Comparison of ENCODE assay signal across 8 cellular contexts in the genomic region with DNA sequence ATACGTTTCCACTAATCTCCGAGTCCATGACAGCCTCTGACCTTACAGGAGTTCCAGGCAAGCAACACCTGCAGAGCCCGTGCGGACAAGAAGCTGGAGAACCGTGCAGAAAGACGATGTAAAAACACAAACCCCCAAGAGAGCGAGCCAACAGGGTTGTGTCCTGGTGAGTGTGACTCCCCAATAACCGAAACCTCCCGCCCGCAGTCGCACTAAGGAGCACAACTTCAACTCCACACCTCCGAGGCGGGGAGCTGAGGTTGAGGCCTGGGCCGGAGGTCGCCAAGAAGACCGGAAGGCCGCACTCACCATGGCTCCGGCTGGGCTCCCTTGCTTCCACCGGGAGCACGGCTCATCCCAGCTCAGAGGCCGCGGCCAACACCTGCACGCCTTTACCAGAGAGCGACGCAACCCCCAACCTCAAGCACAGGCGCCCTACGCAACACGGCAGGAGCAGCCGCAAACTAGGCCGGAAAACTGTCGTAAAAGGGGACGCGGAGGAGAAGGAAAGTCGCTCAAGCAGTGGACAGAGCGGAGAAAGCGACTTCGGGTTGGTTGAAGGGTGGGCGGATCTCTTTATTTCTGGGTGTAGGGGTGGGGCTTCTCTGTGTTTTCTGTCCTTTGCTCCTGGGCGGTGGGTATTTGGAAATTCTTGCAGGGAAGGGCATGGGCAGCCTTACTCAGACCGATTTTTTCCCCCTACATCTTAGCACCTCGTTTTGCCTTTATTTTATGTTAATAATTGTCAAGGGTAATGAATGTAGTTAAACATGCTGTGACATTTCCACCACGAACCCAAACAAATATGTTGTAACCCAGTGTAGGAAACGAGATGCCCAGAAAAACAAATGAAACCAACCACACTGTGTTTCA. TPM values are rescaled to one million over a fixed set of nuclear protein-coding genes. Genes with fewer than 3 reads are reported as not detected.
DNase-seq lines count a peak whose midpoint lies in the region; ATAC-seq and TF ChIP-seq lines count a peak whose summit lies in the region.

A gene (minus strand): TSS at position 446 of the 873 bp plus-strand sequence. CDS start 134 bp downstream, at position 312.

- peaks cover 3% of the 10 kb centered on the region for H3K27me3 Mint-ChIP-seq in CD8-positive, alpha-beta T cell (ENCODE audit: low read depth)

- H3K4me1 Mint-ChIP-seq in CD8-positive, alpha-beta T cell (ENCODE audit: low read depth) = peaks cover 51% of the 10 kb centered on the region

- H3K4me3 ChIP-seq in CD8-positive, alpha-beta T cell (ENCODE audit: low read depth, low read length) = peak within 1 kb of the TSS; percentile 74
- H3K4me3 ChIP-seq in lower lobe of right lung = peak within 1 kb of the TSS; percentile 85

- H3K27ac Mint-ChIP-seq in CD8-positive, alpha-beta T cell = peak within 1 kb of the TSS; percentile 97

- no peaks in the 10 kb centered on the region for H3K9me3 ChIP-seq in CD8-positive, alpha-beta T cell (ENCODE audit: low read length)
- no peaks in the 10 kb centered on the region for H3K9me3 ChIP-seq in lower lobe of right lung

- no peak for TF ChIP-seq CTCF in CD8-positive, alpha-beta T cell (IDR thresholded peaks at IDR 0.05)
- no peak for TF ChIP-seq CTCF in lower lobe of right lung (IDR thresholded peaks at IDR 0.05)

- H3K4me1 ChIP-seq in CD8-positive, alpha-beta T cell (ENCODE audit: insufficient read depth, low read length) = peaks cover 11% of the 10 kb centered on the region
- peaks cover 21% of the 10 kb centered on the region for H3K4me1 ChIP-seq in lower lobe of right lung

- H3K9me3 Mint-ChIP-seq in CD8-positive, alpha-beta T cell = no peaks in the 10 kb centered on the region

- CTCF ChIA-PET in CD8-positive, alpha-beta T cell (lab: Charles Lee) = interaction anchor here (0.9 kb wide), 1 partner anchor 14 kb away, joined by 3 read pairs; no protein-coding TSS in a partner anchor

- H3K36me3 Mint-ChIP-seq in CD8-positive, alpha-beta T cell = peaks cover 44% of the 10 kb centered on the region

- POLR2A ChIA-PET in CD8-positive, alpha-beta T cell (lab: Charles Lee) = interaction anchor here (0.7 to 1.4 kb wide), 9 partner anchors 9 to 388 kb away, joined by 3 to 7 read pairs (median 3); a partner anchor contains a TSS

- H3K27ac ChIP-seq in CD8-positive, alpha-beta T cell (ENCODE audit: low read depth, low read length) = peak within 1 kb of the TSS; percentile 74
- H3K27ac ChIP-seq in lower lobe of right lung = peak within 1 kb of the TSS; percentile 88

- peak; percentile 95 for ATAC-seq in CD8-positive, alpha-beta T cell
- ATAC-seq in GM19467 (IDR thresholded peaks at IDR 0.05; ENCODE audit: unreplicated experiment) = peak; percentile 94
- peak; percentile 99 for ATAC-seq in lower lobe of right lung

- peaks cover 5% of the 10 kb centered on the region for H3K36me3 ChIP-seq in CD8-positive, alpha-beta T cell (ENCODE audit: insufficient read depth, low read length)
- H3K36me3 ChIP-seq in lower lobe of right lung = peaks cover 34% of the 10 kb centered on the region

- no peaks in the 10 kb centered on the region for H3K27me3 ChIP-seq in CD8-positive, alpha-beta T cell (ENCODE audit: insufficient read depth, low read length)
- H3K27me3 ChIP-seq in lower lobe of right lung (ENCODE audit: low read depth) = no peaks in the 10 kb centered on the region

- DNase-seq in CD8-positive, alpha-beta T cell = peak; percentile 82 to 94 (median 86)
- DNase-seq in HS-27A (ENCODE audit: low read depth) = peak; percentile 79
- DNase-seq in NK-92 (lab: John Stamatoyannopoulos, UW; ENCODE audit: unreplicated experiment) = peak; percentile 72
- peak; percentile 69 to 75 for DNase-seq in activated CD8-positive, alpha-beta memory T cell treated with anti-CD3 and anti-CD28 coated beads for 1 hour (ENCODE audit: extremely low read depth in 1 of 2, low read depth in 1 of 2)
- DNase-seq in effector CD4-positive, alpha-beta T cell = peak; percentile 90
- peak; percentile 94 for DNase-seq in lower lobe of right lung
- DNase-seq in stimulated activated CD4-positive, alpha-beta T cell treated with anti-CD3 and anti-CD28 coated beads, TNF-alpha, amount 100 ng/mL, for 24 hours (ENCODE audit: low read depth in 3 of 3) = peak; percentile 80 to 87 (median 83)

- intact Hi-C loops in CD8-positive, alpha-beta T cell (cut with DNase I, micrococcal nuclease) = loop anchor here (1.0 to 10.0 kb wide), 7 partner anchors 77 to 1983 kb away; a partner anchor contains a TSS
- intact Hi-C loops in lower lobe of right lung (cut with DNase I) = no loop called here

- H3K4me3 Mint-ChIP-seq in CD8-positive, alpha-beta T cell = peak within 1 kb of the TSS; percentile 97

RNA-seq across cellular contexts. Expression of the gene that starts here (rescaled TPM):
- 10 to 100 TPM; 35.5 to 42.3 TPM for total RNA-seq in CD8-positive, alpha-beta T cell
- total RNA-seq in lower lobe of right lung = 36.5 TPM

Comparison
In these comparisons a context has a peak if more than half of its experiments do, and no peak if none do; other contexts are left out.
1. Peak in every context shown above with its lines: DNase-seq, ATAC-seq, H3K4me3 ChIP-seq and H3K27ac ChIP-seq.